In genomic region chr5:91419571-91420537, GRCh38 we compare ENCODE assay signal across 8 cellular contexts. TPM values are rescaled to one million over a fixed set of nuclear protein-coding genes. Genes with fewer than 3 reads are reported as not detected.
DNase-seq lines count a peak whose midpoint lies in the region; ATAC-seq and TF ChIP-seq lines count a peak whose summit lies in the region.

No MANE protein-coding gene starts in this region.

- H3K27me3 ChIP-seq in OCI-LY1 (ENCODE audit: insufficient read depth, low read length) (no peaks in the 10 kb centered on the region), neural cell (ENCODE audit: insufficient read depth, low read depth, low read length) (no peaks in the 10 kb centered on the region)

- H3K9me3 ChIP-seq in OCI-LY1 (ENCODE audit: low read length), result no peaks in the 10 kb centered on the region
- H3K9me3 ChIP-seq in neural cell (ENCODE audit: low read length), result no peaks in the 10 kb centered on the region

- H3K79me2 ChIP-seq in OCI-LY1 (ENCODE audit: insufficient read depth, low read length), result no peaks in the 10 kb centered on the region
- no peaks in the 10 kb centered on the region for H3K79me2 ChIP-seq in neural cell (replicated peaks; ENCODE audit: insufficient read depth, low read length)

- H2AFZ ChIP-seq in OCI-LY1 (ENCODE audit: low read length) (no peak overlapping the region), neural cell (ENCODE audit: low read depth, low read length) (no peak overlapping the region)

- H3K9me2 ChIP-seq in OCI-LY1 (ENCODE audit: low read depth, low read length) (no peaks in the 10 kb centered on the region), neural cell (ENCODE audit: insufficient read depth, low read length) (no peaks in the 10 kb centered on the region)

- no peak for TF ChIP-seq POLR2A in erythroblast (IDR thresholded peaks at IDR 0.05; ENCODE audit: low read length)

- no peak overlapping the region for H3K9ac ChIP-seq in OCI-LY1 (ENCODE audit: low read length)
- no peak overlapping the region for H3K9ac ChIP-seq in neural cell (ENCODE audit: low read length)

- H3F3A ChIP-seq in OCI-LY1 (ENCODE audit: insufficient read depth, low read length) (no peaks in the 10 kb centered on the region), neural cell (ENCODE audit: insufficient read depth, low read length, poor library complexity, severe bottlenecking) (no peaks in the 10 kb centered on the region)

- DNase-seq in activated CD8-positive, alpha-beta memory T cell treated with anti-CD3 and anti-CD28 coated beads, Interleukin-2, amount 50 U/mL, for 24 hours (ENCODE audit: extremely low read depth), result peak; percentile 40
- DNase-seq in erythroblast (lab: John Stamatoyannopoulos, UW), result peak; percentile 68 to 88
- peak; percentile 35 for DNase-seq in stromal cell of bone marrow (ENCODE audit: low read depth)
- DNase-seq in cerebellar nuclear complex (lab: John Stamatoyannopoulos, UW), result no peak

- H3K4me1 ChIP-seq in OCI-LY1 (ENCODE audit: insufficient read depth, low read length, severe bottlenecking), result no peaks in the 10 kb centered on the region

- TF ChIP-seq RAD21 in neural cell (conservative IDR thresholded peaks at IDR 0.05), result peak; percentile 80

- H3K4me3 ChIP-seq in OCI-LY1 (ENCODE audit: low read depth, low read length, poor library complexity, severe bottlenecking) (no peak overlapping the region), neural cell (ENCODE audit: low read length) (no peak overlapping the region)

- TF ChIP-seq CTCF in GM12873 (IDR thresholded peaks at IDR 0.05; ENCODE audit: insufficient read depth, low read depth, low read length, missing control alignments) (peak; percentile 56), OCI-LY1 (IDR thresholded peaks at IDR 0.05; ENCODE audit: low read length) (peak; percentile 56), neural cell (IDR thresholded peaks at IDR 0.05; ENCODE audit: poor library complexity, severe bottlenecking) (peak; percentile 79)

- ATAC-seq in HG03432 (IDR thresholded peaks at IDR 0.05; ENCODE audit: unreplicated experiment), result peak; percentile 52

- no peaks in the 10 kb centered on the region for H3K36me3 ChIP-seq in OCI-LY1 (ENCODE audit: insufficient read depth, low read length)
- H3K36me3 ChIP-seq in neural cell (ENCODE audit: insufficient read depth, low read length), result no peaks in the 10 kb centered on the region

- TF ChIP-seq EP300 in neural cell (conservative IDR thresholded peaks at IDR 0.05; ENCODE audit: poor library complexity, severe bottlenecking), result no peak

- H3K4me2 ChIP-seq in OCI-LY1 (ENCODE audit: low read length), result no peak overlapping the region
- no peak overlapping the region for H3K4me2 ChIP-seq in neural cell (ENCODE audit: low read length)

- no peaks in the 10 kb centered on the region for H4K20me1 ChIP-seq in OCI-LY1 (ENCODE audit: insufficient read depth, low read length)
- no peaks in the 10 kb centered on the region for H4K20me1 ChIP-seq in neural cell (ENCODE audit: insufficient read depth)

- H3K27ac ChIP-seq in OCI-LY1 (ENCODE audit: low read depth, low read length, poor library complexity, severe bottlenecking), result no peak overlapping the region
- H3K27ac ChIP-seq in neural cell (ENCODE audit: low read length), result no peak overlapping the region

TF ChIP-seq in neural cell, 6 proteins besides CTCF, POLR2A, EP300 and RAD21:
- no peak for TF ChIP-seq MXI1 (conservative IDR thresholded peaks at IDR 0.05; ENCODE audit: poor library complexity, severe bottlenecking)
- peak; percentile 83 for TF ChIP-seq SMC3 (conservative IDR thresholded peaks at IDR 0.05; ENCODE audit: poor library complexity)

RNA-seq across cellular contexts. Expression of gene ARRDC3, which starts 36.7 kb away (rescaled TPM):
- 279 and 297 TPM in 2 replicates for polyA plus RNA-seq in neural cell
- 1,131 and 1,137 TPM in 2 replicates for polyA minus RNA-seq in neural cell

Comparison
In these comparisons a context has a peak if more than half of its experiments do, and no peak if none do; other contexts are left out.
1. DNase-seq: peak in activated CD8-positive, alpha-beta memory T cell treated with anti-CD3 and anti-CD28 coated beads, Interleukin-2, amount 50 U/mL, for 24 hours (single experiment), erythroblast (2 of 2) and stromal cell of bone marrow (single experiment); none in cerebellar nuclear complex (0 of 2).
2. Peak in every context shown above with its lines, with median percentiles within 50 percentile points of each other: CTCF ChIP-seq.